In the genomic region with DNA sequence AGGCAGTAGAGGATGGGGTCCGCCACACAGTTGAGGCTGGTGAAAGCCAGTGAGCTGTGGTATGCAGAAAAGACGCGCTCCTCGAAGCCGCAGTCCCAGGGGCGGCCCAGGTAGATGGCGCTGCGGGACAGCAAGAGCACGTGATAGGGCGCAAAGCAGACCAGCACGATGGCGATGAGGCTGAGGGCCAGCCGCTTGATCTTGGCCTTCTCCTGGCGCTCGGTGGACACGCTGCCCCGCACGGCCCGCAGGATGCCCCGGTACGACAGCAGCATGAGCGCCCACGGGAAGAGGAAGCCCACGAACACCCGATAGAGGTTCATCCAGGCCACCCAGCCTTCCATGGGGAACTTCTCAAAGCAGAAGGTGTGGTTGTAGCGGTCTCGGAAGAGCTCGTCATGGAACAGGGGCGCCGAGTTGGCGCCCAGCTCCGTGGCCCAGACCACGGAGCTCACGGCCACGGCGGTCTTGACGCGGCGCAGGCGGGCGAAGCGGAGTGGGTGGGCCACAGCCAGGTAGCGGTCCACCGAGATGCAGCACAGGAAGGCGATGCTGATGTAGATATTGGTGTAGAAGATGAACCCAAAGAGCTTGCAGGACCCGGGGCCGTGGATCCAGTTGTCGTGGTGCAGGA, we compare ENCODE assay signal across 8 cellular contexts. TPM values are rescaled to one million over a fixed set of nuclear protein-coding genes. Genes with fewer than 3 reads are reported as not detected.
A peak's percentile ranks its signal among the peaks of the same experiment; 100 is the strongest.
DNase-seq lines count a peak whose midpoint lies in the region; ATAC-seq and TF ChIP-seq lines count a peak whose summit lies in the region.

No MANE protein-coding gene starts in this region.

- TF ChIP-seq CTCF in C4-2B (conservative IDR thresholded peaks at IDR 0.05) (peak; percentile 68), fibroblast of villous mesenchyme (IDR thresholded peaks at IDR 0.05; ENCODE audit: insufficient read depth, low read depth, low read length) (peak; percentile 47), spleen (IDR thresholded peaks at IDR 0.05 in 8 of 11, conservative IDR thresholded peaks at IDR 0.05 in 3 of 11) (peak in 7 of 11 experiments; percentile 13 to 44 (median 29))

- peak overlapping the region; percentile 8; the same call in 1 of the 2 replicates for H3K27ac ChIP-seq in C4-2B
- H3K27ac ChIP-seq in spleen, result peak overlapping the region in 1 of 8 donors; percentile 66

- WGBS in spleen, 5 donors, result 55 to 64% (median 60%) methylated on average over 40 to 48 of the region's 48 CpGs

- no peaks in the 10 kb centered on the region for H3K36me3 ChIP-seq in spleen

- peak overlapping the region; percentile 17 for H3K4me3 Mint-ChIP-seq in activated CD4-positive, alpha-beta T cell treated with anti-CD3 and anti-CD28 coated beads, Interleukin-2, amount 10 ng/mL, durations not matched to agents 24 days and 14 days

- intact Hi-C loops in activated CD4-positive, alpha-beta T cell treated with anti-CD3 and anti-CD28 coated beads, Interleukin-2, amount 10 ng/mL, durations not matched to agents 24 days and 14 days (cut with micrococcal nuclease), result no loop called here
- intact Hi-C loops in spleen (cut with DNase I; ENCODE audit: low total_unique reads), result no loop called here

- H3K27me3 Mint-ChIP-seq in activated CD4-positive, alpha-beta T cell treated with anti-CD3 and anti-CD28 coated beads, Interleukin-2, amount 10 ng/mL, durations not matched to agents 24 days and 14 days, result peaks cover 22% of the 10 kb centered on the region

- H3K27ac Mint-ChIP-seq in activated CD4-positive, alpha-beta T cell treated with anti-CD3 and anti-CD28 coated beads, Interleukin-2, amount 10 ng/mL, durations not matched to agents 24 days and 14 days, result no peak overlapping the region

- ATAC-seq in GM18517 (IDR thresholded peaks at IDR 0.05; ENCODE audit: unreplicated experiment) (no peak), HG03135 (IDR thresholded peaks at IDR 0.05; ENCODE audit: unreplicated experiment) (no peak), HG02623 (IDR thresholded peaks at IDR 0.05; ENCODE audit: unreplicated experiment) (no peak)

- H3K9me3 ChIP-seq in spleen, result no peaks in the 10 kb centered on the region

- no peaks in the 10 kb centered on the region for H3K36me3 Mint-ChIP-seq in activated CD4-positive, alpha-beta T cell treated with anti-CD3 and anti-CD28 coated beads, Interleukin-2, amount 10 ng/mL, durations not matched to agents 24 days and 14 days (ENCODE audit: low read depth)

- no peak for TF ChIP-seq POLR2A in spleen (IDR thresholded peaks at IDR 0.05)

- H3K4me1 Mint-ChIP-seq in activated CD4-positive, alpha-beta T cell treated with anti-CD3 and anti-CD28 coated beads, Interleukin-2, amount 10 ng/mL, durations not matched to agents 24 days and 14 days, result peaks cover 9% of the 10 kb centered on the region

- H3K9me3 Mint-ChIP-seq in activated CD4-positive, alpha-beta T cell treated with anti-CD3 and anti-CD28 coated beads, Interleukin-2, amount 10 ng/mL, durations not matched to agents 24 days and 14 days, result no peaks in the 10 kb centered on the region

- peaks cover 0 to 52% (median 11%) of the 10 kb centered on the region in 7 donors for H3K27me3 ChIP-seq in spleen (replicated peaks in 1 of 7)

- DNase-seq in HT-29 (ENCODE audit: low spot score) (peak; percentile 69), fibroblast of villous mesenchyme (ENCODE audit: low read depth) (peak; percentile 55), spleen (peak; percentile 89)
- DNase-seq in activated CD4-positive, alpha-beta T cell treated with anti-CD3 and anti-CD28 coated beads, Interleukin-2, amount 10 ng/mL, durations not matched to agents 24 days and 14 days, result peak; percentile 81

- peaks cover 0 to 23% (median 0%) of the 10 kb centered on the region in 6 donors for H3K4me1 ChIP-seq in spleen

- H3K4me3 ChIP-seq in fibroblast of villous mesenchyme (ENCODE audit: low read depth, low read length), result no peak overlapping the region
- no peak overlapping the region for H3K4me3 ChIP-seq in spleen

RNA-seq across cellular contexts. Expression of gene OPA3, which starts 6.5 kb away (rescaled TPM):
- 20.5 and 23.0 TPM in 2 replicates for total RNA-seq in HT-29 (2014; rRNA removed; shearing (Covaris generic))
- 14.0 and 15.3 TPM in 2 replicates for total RNA-seq in activated CD4-positive, alpha-beta T cell treated with anti-CD3 and anti-CD28 coated beads, Interleukin-2, amount 10 ng/mL, durations not matched to agents 24 days and 14 days
- 8.2 and 8.4 TPM in 2 replicates for total RNA-seq in fibroblast of villous mesenchyme
- total RNA-seq in spleen, result 10 to 100 TPM; 13.6 to 18.4 (median 16.7) TPM
- 1 to 10 TPM; 2.8 to 7.7 (median 3.0) TPM for polyA plus RNA-seq in spleen

RNA-seq across cellular contexts. Expression of gene GPR4, which starts 10.9 kb away (rescaled TPM):
- not detected in 2 replicates for total RNA-seq in HT-29 (2014; rRNA removed; shearing (Covaris generic))
- total RNA-seq in activated CD4-positive, alpha-beta T cell treated with anti-CD3 and anti-CD28 coated beads, Interleukin-2, amount 10 ng/mL, durations not matched to agents 24 days and 14 days, result not detected in 2 replicates
- not detected in 2 replicates for total RNA-seq in fibroblast of villous mesenchyme
- 1 to 10 TPM; 2.6 to 5.6 (median 4.2) TPM for total RNA-seq in spleen
- polyA plus RNA-seq in spleen, result 1 to 10 TPM in 2 of 3 donors, under 1 TPM in 1; 0.33 to 2.1 (median 1.2) TPM

RNA-seq across cellular contexts. Expression of gene EML2, which starts 48.1 kb away (rescaled TPM):
- 38.2 and 39.5 TPM in 2 replicates for total RNA-seq in HT-29 (2014; rRNA removed; shearing (Covaris generic))
- 157 and 180 TPM in 2 replicates for total RNA-seq in activated CD4-positive, alpha-beta T cell treated with anti-CD3 and anti-CD28 coated beads, Interleukin-2, amount 10 ng/mL, durations not matched to agents 24 days and 14 days
- 17.7 and 31.5 TPM in 2 replicates for total RNA-seq in fibroblast of villous mesenchyme
- 10 to 100 TPM; 30.8 to 60.6 (median 50.6) TPM for total RNA-seq in spleen
- polyA plus RNA-seq in spleen, result 10 to 100 TPM; 27.1 to 39.9 (median 34.8) TPM
